In the genomic region with DNA sequence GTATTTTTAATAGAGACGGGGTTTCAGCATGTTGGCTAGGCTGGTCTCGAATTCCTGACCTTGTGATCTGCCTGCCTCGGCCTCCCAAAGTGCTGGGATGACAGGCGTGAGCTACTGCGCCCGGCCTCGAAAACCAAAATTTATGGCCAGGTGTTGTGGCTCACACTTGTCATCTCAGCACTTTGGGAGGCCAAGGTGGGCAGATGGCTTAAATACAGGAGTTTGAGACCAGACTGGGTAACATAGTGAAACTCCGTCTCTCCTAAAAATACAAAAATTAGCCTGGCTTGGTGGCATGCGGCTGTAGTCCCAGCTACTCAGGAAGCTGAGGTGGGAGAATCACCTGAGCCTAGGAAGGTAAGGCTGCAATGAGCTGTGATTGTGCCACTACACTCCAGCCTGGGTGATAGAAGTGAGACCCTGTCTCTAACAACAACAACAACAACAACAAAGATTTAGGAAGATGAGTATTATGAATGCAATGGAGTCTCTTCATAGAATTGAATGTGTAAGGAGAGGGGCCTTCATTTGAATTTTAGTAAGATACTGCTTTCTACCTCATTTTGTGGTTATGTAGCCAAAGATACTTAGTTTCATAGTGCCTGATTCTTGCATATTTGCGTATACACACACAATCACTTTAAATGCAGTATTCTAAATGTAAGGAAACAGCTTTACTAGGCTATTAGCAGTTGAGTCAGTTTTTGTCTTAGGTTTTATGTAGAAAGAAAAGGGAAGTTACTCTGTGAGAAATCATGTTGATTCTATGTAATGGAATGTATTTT, we compare ENCODE assay signal across 1 cellular context.
TF ChIP-seq lines count a peak whose summit lies in the region.

No MANE protein-coding gene starts in this region.

TF ChIP-seq in GM23338, 12 proteins besides CTCF, POLR2A, EP300 and RAD21 (continued from another document):
- TF ChIP-seq, protein P1, sequence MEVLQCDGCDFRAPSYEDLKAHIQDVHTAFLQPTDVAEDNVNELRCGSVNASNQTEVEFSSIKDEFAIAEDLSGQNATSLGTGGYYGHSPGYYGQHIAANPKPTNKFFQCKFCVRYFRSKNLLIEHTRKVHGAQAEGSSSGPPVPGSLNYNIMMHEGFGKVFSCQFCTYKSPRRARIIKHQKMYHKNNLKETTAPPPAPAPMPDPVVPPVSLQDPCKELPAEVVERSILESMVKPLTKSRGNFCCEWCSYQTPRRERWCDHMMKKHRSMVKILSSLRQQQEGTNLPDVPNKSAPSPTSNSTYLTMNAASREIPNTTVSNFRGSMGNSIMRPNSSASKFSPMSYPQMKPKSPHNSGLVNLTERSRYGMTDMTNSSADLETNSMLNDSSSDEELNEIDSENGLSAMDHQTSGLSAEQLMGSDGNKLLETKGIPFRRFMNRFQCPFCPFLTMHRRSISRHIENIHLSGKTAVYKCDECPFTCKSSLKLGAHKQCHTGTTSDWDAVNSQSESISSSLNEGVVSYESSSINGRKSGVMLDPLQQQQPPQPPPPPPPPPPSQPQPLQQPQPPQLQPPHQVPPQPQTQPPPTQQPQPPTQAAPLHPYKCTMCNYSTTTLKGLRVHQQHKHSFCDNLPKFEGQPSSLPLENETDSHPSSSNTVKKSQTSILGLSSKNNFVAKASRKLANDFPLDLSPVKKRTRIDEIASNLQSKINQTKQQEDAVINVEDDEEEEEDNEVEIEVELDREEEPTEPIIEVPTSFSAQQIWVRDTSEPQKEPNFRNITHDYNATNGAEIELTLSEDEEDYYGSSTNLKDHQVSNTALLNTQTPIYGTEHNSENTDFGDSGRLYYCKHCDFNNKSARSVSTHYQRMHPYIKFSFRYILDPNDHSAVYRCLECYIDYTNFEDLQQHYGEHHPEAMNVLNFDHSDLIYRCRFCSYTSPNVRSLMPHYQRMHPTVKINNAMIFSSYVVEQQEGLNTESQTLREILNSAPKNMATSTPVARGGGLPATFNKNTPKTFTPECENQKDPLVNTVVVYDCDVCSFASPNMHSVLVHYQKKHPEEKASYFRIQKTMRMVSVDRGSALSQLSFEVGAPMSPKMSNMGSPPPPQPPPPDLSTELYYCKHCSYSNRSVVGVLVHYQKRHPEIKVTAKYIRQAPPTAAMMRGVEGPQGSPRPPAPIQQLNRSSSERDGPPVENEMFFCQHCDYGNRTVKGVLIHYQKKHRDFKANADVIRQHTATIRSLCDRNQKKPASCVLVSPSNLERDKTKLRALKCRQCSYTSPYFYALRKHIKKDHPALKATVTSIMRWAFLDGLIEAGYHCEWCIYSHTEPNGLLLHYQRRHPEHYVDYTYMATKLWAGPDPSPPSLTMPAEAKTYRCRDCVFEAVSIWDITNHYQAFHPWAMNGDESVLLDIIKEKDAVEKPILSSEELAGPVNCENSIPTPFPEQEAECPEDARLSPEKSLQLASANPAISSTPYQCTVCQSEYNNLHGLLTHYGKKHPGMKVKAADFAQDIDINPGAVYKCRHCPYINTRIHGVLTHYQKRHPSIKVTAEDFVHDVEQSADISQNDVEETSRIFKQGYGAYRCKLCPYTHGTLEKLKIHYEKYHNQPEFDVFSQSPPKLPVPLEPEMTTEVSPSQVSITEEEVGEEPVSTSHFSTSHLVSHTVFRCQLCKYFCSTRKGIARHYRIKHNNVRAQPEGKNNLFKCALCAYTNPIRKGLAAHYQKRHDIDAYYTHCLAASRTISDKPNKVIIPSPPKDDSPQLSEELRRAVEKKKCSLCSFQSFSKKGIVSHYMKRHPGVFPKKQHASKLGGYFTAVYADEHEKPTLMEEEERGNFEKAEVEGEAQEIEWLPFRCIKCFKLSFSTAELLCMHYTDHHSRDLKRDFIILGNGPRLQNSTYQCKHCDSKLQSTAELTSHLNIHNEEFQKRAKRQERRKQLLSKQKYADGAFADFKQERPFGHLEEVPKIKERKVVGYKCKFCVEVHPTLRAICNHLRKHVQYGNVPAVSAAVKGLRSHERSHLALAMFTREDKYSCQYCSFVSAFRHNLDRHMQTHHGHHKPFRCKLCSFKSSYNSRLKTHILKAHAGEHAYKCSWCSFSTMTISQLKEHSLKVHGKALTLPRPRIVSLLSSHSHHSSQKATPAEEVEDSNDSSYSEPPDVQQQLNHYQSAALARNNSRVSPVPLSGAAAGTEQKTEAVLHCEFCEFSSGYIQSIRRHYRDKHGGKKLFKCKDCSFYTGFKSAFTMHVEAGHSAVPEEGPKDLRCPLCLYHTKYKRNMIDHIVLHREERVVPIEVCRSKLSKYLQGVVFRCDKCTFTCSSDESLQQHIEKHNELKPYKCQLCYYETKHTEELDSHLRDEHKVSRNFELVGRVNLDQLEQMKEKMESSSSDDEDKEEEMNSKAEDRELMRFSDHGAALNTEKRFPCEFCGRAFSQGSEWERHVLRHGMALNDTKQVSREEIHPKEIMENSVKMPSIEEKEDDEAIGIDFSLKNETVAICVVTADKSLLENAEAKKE (CRISPR knock-in tag; IDR thresholded peaks at IDR 0.05), result no peak
- no peak for TF ChIP-seq EZH2 (IDR thresholded peaks at IDR 0.05; ENCODE audit: low read depth, unreplicated experiment)
- no peak for TF ChIP-seq STAT1 (IDR thresholded peaks at IDR 0.05; ENCODE audit: unreplicated experiment)
